13 cellular contexts compared by ENCODE assay signal in genomic region chr13:24050796-24051715, GRCh38.
DNase-seq lines count a peak whose midpoint lies in the region; ATAC-seq and TF ChIP-seq lines count a peak whose summit lies in the region.
"Had no signal": no experiment of that assay in that cellular context is flagged by ENCODE, and none has a peak within 500 bp of the region (broad histone marks: within the 10 kb centered on the region; RNA-seq: fewer than 3 reads in every experiment).

No MANE protein-coding gene starts in this region.

- peaks cover 12% of the 10 kb centered on the region for H3K9me3 Mint-ChIP-seq in endodermal cell

- H3K27me3 Mint-ChIP-seq in endodermal cell (ENCODE audit: insufficient read depth) = no peaks in the 10 kb centered on the region

- H3K36me3 ChIP-seq in endodermal cell (ENCODE audit: control insufficient read depth, insufficient read depth, low read length) (no peaks in the 10 kb centered on the region), osteoblast (ENCODE audit: insufficient read depth, low read length) (no peaks in the 10 kb centered on the region), gastrocnemius medialis (no peaks in the 10 kb centered on the region)
- H3K36me3 ChIP-seq: pancreas had no signal

- no peak overlapping the region for H3K4me3 ChIP-seq in endodermal cell (ENCODE audit: low read length)
- no peak overlapping the region for H3K4me3 ChIP-seq in osteoblast (ENCODE audit: insufficient read depth, low read length)
- H3K4me3 ChIP-seq in gastrocnemius medialis = no peak overlapping the region
- H3K4me3 ChIP-seq: GM12878, pancreas had no signal

- no peak for TF ChIP-seq POLR2A in gastrocnemius medialis (IDR thresholded peaks at IDR 0.05)

- intact Hi-C loops in gastrocnemius medialis (cut with DNase I; ENCODE audit: low total_unique reads) = no loop called here

- H3K9me3 ChIP-seq in endodermal cell (ENCODE audit: control insufficient read depth, low read length) (peaks cover 14% of the 10 kb centered on the region), osteoblast (ENCODE audit: low read depth, low read length) (no peaks in the 10 kb centered on the region), gastrocnemius medialis (no peaks in the 10 kb centered on the region)
- H3K9me3 ChIP-seq: pancreas had no signal

- DNase-seq in NCI-H69 (lab: John Stamatoyannopoulos, UW) = peak; percentile 47
- peak; percentile 64 for DNase-seq in endodermal cell
- DNase-seq in osteoblast (ENCODE audit: insufficient read length, low spot score, missing footprints) = no peak
- DNase-seq in gastrocnemius medialis = no peak
- DNase-seq: activated CD8-positive, alpha-beta memory T cell treated with anti-CD3 and anti-CD28 coated beads, Interleukin-2, amount 50 U/mL, for 4 hours; activated naive CD4-positive, alpha-beta T cell treated with anti-CD3 and anti-CD28 coated beads, Interleukin-2, amount 50 U/mL, for 16 hours; NCI-H1930 had no signal

- in situ Hi-C loops in gastrocnemius medialis (cut with MboI; ENCODE audit: low sequenced_read_pairs in 4 of 4) = loop anchor here in 1 of 4 donors (10.0 kb wide), 1 partner anchor 164 kb away; no protein-coding TSS in a partner anchor

- ATAC-seq in GM19351 (IDR thresholded peaks at IDR 0.05; ENCODE audit: unreplicated experiment) = no peak
- ATAC-seq in gastrocnemius medialis = no peak
- no peak for ATAC-seq in GM21786 (IDR thresholded peaks at IDR 0.05; ENCODE audit: unreplicated experiment)
- no peak for ATAC-seq in GM21447 (IDR thresholded peaks at IDR 0.05; ENCODE audit: unreplicated experiment)
- ATAC-seq: GM12878 had no signal

- H4K20me1 ChIP-seq in osteoblast (ENCODE audit: insufficient read depth, low read length) = no peaks in the 10 kb centered on the region

- peaks cover 17% of the 10 kb centered on the region for H3K4me1 Mint-ChIP-seq in endodermal cell

- TF ChIP-seq CTCF in C4-2B (conservative IDR thresholded peaks at IDR 0.05) (no peak), endodermal cell (conservative IDR thresholded peaks at IDR 0.05) (no peak), osteoblast (IDR thresholded peaks at IDR 0.05; ENCODE audit: extremely low read depth, low read depth, low read length) (no peak), gastrocnemius medialis (IDR thresholded peaks at IDR 0.05 in 4 of 5, conservative IDR thresholded peaks at IDR 0.05 in 1 of 5) (no peak)

- no peaks in the 10 kb centered on the region for H3K79me2 ChIP-seq in osteoblast (ENCODE audit: insufficient read depth, low read length)

- H3K27me3 ChIP-seq in endodermal cell (ENCODE audit: control insufficient read depth, insufficient read depth, low read length, poor library complexity, severe bottlenecking) = no peaks in the 10 kb centered on the region
- H3K27me3 ChIP-seq in osteoblast (ENCODE audit: insufficient read depth, low read length) = no peaks in the 10 kb centered on the region
- no peaks in the 10 kb centered on the region for H3K27me3 ChIP-seq in gastrocnemius medialis
- H3K27me3 ChIP-seq: pancreas had no signal

- H3K9ac ChIP-seq in endodermal cell (ENCODE audit: extremely low read depth, low read length, poor library complexity, severe bottlenecking) = no peak overlapping the region

- H3K4me3 Mint-ChIP-seq in endodermal cell = no peak overlapping the region

- H3K27ac ChIP-seq in C4-2B (peak overlapping the region; percentile 69), endodermal cell (ENCODE audit: low read depth, low read length) (no peak overlapping the region), osteoblast (ENCODE audit: low read depth, low read length) (peak overlapping the region; percentile 72), gastrocnemius medialis (no peak overlapping the region)

- no peak overlapping the region for H2AFZ ChIP-seq in osteoblast (ENCODE audit: low read length)

- no peak overlapping the region for H3K27ac Mint-ChIP-seq in endodermal cell

- peaks cover 7% of the 10 kb centered on the region for H3K36me3 Mint-ChIP-seq in endodermal cell (ENCODE audit: low read depth)

- H3K4me1 ChIP-seq in endodermal cell (ENCODE audit: control insufficient read depth, insufficient read depth, low read length) (peaks cover 12% of the 10 kb centered on the region), osteoblast (ENCODE audit: insufficient read depth, low read length) (peaks cover 21% of the 10 kb centered on the region), gastrocnemius medialis (peaks cover 3 to 13% of the 10 kb centered on the region in 2 donors)

- 71 to 93% methylated on average over 5 to 10 of the region's 10 CpGs for WGBS in endodermal cell (ENCODE audit: insufficient coverage in 1 of 2, insufficient read length in 1 of 2), 2 experiments

- H3K4me2 ChIP-seq in osteoblast (ENCODE audit: insufficient read depth, low read length) = peak overlapping the region; percentile 86

Comparison
In these comparisons a context has a peak if more than half of its experiments do, and no peak if none do; other contexts are left out.
1. H3K27ac ChIP-seq: peak in C4-2B (single experiment) and osteoblast (single experiment); none in endodermal cell (single experiment) and gastrocnemius medialis (0 of 4).
2. DNase-seq: peak in NCI-H69 (single experiment) and endodermal cell (single experiment); none in osteoblast (single experiment) and gastrocnemius medialis (0 of 2).